In the genomic region with DNA sequence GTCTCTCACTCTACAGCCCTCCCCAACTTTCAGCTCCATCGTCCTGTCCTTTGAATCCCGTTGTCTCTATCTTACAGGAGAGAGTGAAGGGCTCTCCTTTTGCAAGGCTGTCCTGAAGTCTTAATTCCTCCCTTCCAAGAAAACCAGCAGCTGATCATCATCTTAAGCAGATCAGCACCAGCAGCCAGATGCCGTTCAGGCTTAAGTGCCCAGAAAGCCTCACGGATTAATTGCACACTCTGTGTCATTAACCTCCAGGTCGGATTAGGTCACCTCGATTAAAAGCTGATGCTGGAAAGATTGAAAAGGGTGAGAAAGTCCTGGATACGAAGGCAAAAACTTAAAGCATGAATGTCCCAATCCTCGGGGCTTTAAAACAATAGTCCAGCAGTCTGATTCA, we compare ENCODE assay signal across 16 cellular contexts. TPM values are rescaled to one million over a fixed set of nuclear protein-coding genes. Genes with fewer than 3 reads are reported as not detected.
A peak's percentile ranks its signal among the peaks of the same experiment; 100 is the strongest.
DNase-seq lines count a peak whose midpoint lies in the region; ATAC-seq and TF ChIP-seq lines count a peak whose summit lies in the region.
"Had no signal": no experiment of that assay in that cellular context is flagged by ENCODE, and none has a peak within 500 bp of the region (broad histone marks: within the 10 kb centered on the region; RNA-seq: fewer than 3 reads in every experiment).

No MANE protein-coding gene starts in this region.

- no peak overlapping the region for H3K27ac ChIP-seq in esophagus muscularis mucosa (replicated peaks in 1 of 4)
- no peak overlapping the region for H3K27ac ChIP-seq in gastroesophageal sphincter
- H3K27ac ChIP-seq: BLaER1 treated with 17β-estradiol and CSF1 and Interleukin-3, amounts not matched to agents 10 nM and 100 nM had no signal

- TF ChIP-seq EP300 in esophagus muscularis mucosa (IDR thresholded peaks at IDR 0.05) (no peak), gastroesophageal sphincter (IDR thresholded peaks at IDR 0.05) (no peak)

- H3K27ac Mint-ChIP-seq in stimulated activated naive CD8-positive, alpha-beta T cell treated with anti-CD3 and anti-CD28 coated beads, Interleukin-15, Interleukin-2, amounts not matched to agents 100 ng/mL and 50 ng/mL, for 24 hours = peak overlapping the region; percentile 1
- no peak overlapping the region for H3K27ac Mint-ChIP-seq in stimulated activated naive CD8-positive, alpha-beta T cell treated with anti-CD3 and anti-CD28 coated beads, Interleukin-15, amount 100 ng/mL, for 72 hours
- H3K27ac Mint-ChIP-seq: CD4-positive, alpha-beta T cell; HFFc6 had no signal

- no peak for DNase-seq in stimulated activated naive CD8-positive, alpha-beta T cell treated with anti-CD3 and anti-CD28 coated beads, Interleukin-15, amount 100 ng/mL, for 72 hours
- DNase-seq in NCI-H82 treated with DMSO at 0.1 percent for 48 hours (lab: John Stamatoyannopoulos, UW; ENCODE audit: unreplicated experiment) = peak; percentile 89
- DNase-seq in esophagus muscularis mucosa (ENCODE audit: extremely low spot score) = peak; percentile 68
- peak; percentile 64 for DNase-seq in retina
- DNase-seq in activated CD4-positive, alpha-beta T cell treated with anti-CD3 and anti-CD28 coated beads for 1 hour = no peak
- no peak for DNase-seq in NCI-H2081 (lab: John Stamatoyannopoulos, UW)
- DNase-seq: ACHN; CD4-positive, alpha-beta T cell; DND-41; GDM1; HCEC 1CT; HFFc6 had no signal

- H3K4me3 Mint-ChIP-seq in stimulated activated naive CD8-positive, alpha-beta T cell treated with anti-CD3 and anti-CD28 coated beads, Interleukin-15, Interleukin-2, amounts not matched to agents 100 ng/mL and 50 ng/mL, for 24 hours = no peak overlapping the region
- no peak overlapping the region for H3K4me3 Mint-ChIP-seq in stimulated activated naive CD8-positive, alpha-beta T cell treated with anti-CD3 and anti-CD28 coated beads, Interleukin-15, amount 100 ng/mL, for 72 hours
- H3K4me3 Mint-ChIP-seq: CD4-positive, alpha-beta T cell; HFFc6 had no signal

- H3K36me3 ChIP-seq in esophagus muscularis mucosa (no peaks in the 10 kb centered on the region), gastroesophageal sphincter (no peaks in the 10 kb centered on the region)
- H3K36me3 ChIP-seq: BLaER1 treated with 17β-estradiol and CSF1 and Interleukin-3, amounts not matched to agents 10 nM and 100 nM had no signal

- H3K27me3 ChIP-seq in esophagus muscularis mucosa (peaks cover 0 to 3% (median 0%) of the 10 kb centered on the region in 4 donors), gastroesophageal sphincter (no peaks in the 10 kb centered on the region)
- H3K27me3 ChIP-seq: BLaER1 treated with 17β-estradiol and CSF1 and Interleukin-3, amounts not matched to agents 10 nM and 100 nM had no signal

- intact Hi-C loops in esophagus muscularis mucosa (cut with DNase I) = no loop called here

- H3K27me3 Mint-ChIP-seq in stimulated activated naive CD8-positive, alpha-beta T cell treated with anti-CD3 and anti-CD28 coated beads, Interleukin-15, Interleukin-2, amounts not matched to agents 100 ng/mL and 50 ng/mL, for 24 hours = no peaks in the 10 kb centered on the region
- H3K27me3 Mint-ChIP-seq in stimulated activated naive CD8-positive, alpha-beta T cell treated with anti-CD3 and anti-CD28 coated beads, Interleukin-15, amount 100 ng/mL, for 72 hours = no peaks in the 10 kb centered on the region
- H3K27me3 Mint-ChIP-seq: CD4-positive, alpha-beta T cell had no signal

- H3K4me1 Mint-ChIP-seq in stimulated activated naive CD8-positive, alpha-beta T cell treated with anti-CD3 and anti-CD28 coated beads, Interleukin-15, Interleukin-2, amounts not matched to agents 100 ng/mL and 50 ng/mL, for 24 hours (ENCODE audit: low read depth) = no peaks in the 10 kb centered on the region
- no peaks in the 10 kb centered on the region for H3K4me1 Mint-ChIP-seq in stimulated activated naive CD8-positive, alpha-beta T cell treated with anti-CD3 and anti-CD28 coated beads, Interleukin-15, amount 100 ng/mL, for 72 hours

- H3K4me1 ChIP-seq in esophagus muscularis mucosa (no peaks in the 10 kb centered on the region), gastroesophageal sphincter (no peaks in the 10 kb centered on the region)
- H3K4me1 ChIP-seq: BLaER1 treated with 17β-estradiol and CSF1 and Interleukin-3, amounts not matched to agents 10 nM and 100 nM had no signal

- no peak for TF ChIP-seq POLR2A in esophagus muscularis mucosa (IDR thresholded peaks at IDR 0.05; ENCODE audit: low read depth)
- no peak for TF ChIP-seq POLR2A in gastroesophageal sphincter (IDR thresholded peaks at IDR 0.05)

- H3K4me3 ChIP-seq in esophagus muscularis mucosa (no peak overlapping the region), gastroesophageal sphincter (no peak overlapping the region)
- H3K4me3 ChIP-seq: BLaER1 treated with 17β-estradiol and CSF1 and Interleukin-3, amounts not matched to agents 10 nM and 100 nM had no signal

- H3K9me3 ChIP-seq in esophagus muscularis mucosa (peaks cover 0 to 22% (median 9%) of the 10 kb centered on the region in 4 donors), gastroesophageal sphincter (peaks cover 0 to 32% (median 0%) of the 10 kb centered on the region in 3 donors)

- no peak for ATAC-seq in stimulated activated naive CD8-positive, alpha-beta T cell treated with anti-CD3 and anti-CD28 coated beads, Interleukin-15, amount 100 ng/mL, for 72 hours
- ATAC-seq in gastroesophageal sphincter = no peak
- ATAC-seq: HepG2 had no signal

- no peak for TF ChIP-seq CTCF in esophagus muscularis mucosa (IDR thresholded peaks at IDR 0.05)
- no peak for TF ChIP-seq CTCF in gastroesophageal sphincter (IDR thresholded peaks at IDR 0.05)

- H3K9me3 Mint-ChIP-seq in stimulated activated naive CD8-positive, alpha-beta T cell treated with anti-CD3 and anti-CD28 coated beads, Interleukin-15, Interleukin-2, amounts not matched to agents 100 ng/mL and 50 ng/mL, for 24 hours = peaks cover 12% of the 10 kb centered on the region
- peaks cover 15 to 20% of the 10 kb centered on the region in 2 donors for H3K9me3 Mint-ChIP-seq in stimulated activated naive CD8-positive, alpha-beta T cell treated with anti-CD3 and anti-CD28 coated beads, Interleukin-15, amount 100 ng/mL, for 72 hours

- H3K36me3 Mint-ChIP-seq in stimulated activated naive CD8-positive, alpha-beta T cell treated with anti-CD3 and anti-CD28 coated beads, Interleukin-15, Interleukin-2, amounts not matched to agents 100 ng/mL and 50 ng/mL, for 24 hours (ENCODE audit: low read depth) = peaks cover 5% of the 10 kb centered on the region

- 50% methylated on average over 8 of the region's 8 CpGs for WGBS in esophagus muscularis mucosa
- WGBS in gastroesophageal sphincter (ENCODE audit: low coverage in 1 of 2), 2 donors = 21 to 59% methylated on average over 4 to 8 of the region's 8 CpGs

RNA-seq across cellular contexts. Expression of a gene that starts 24.7 kb away (rescaled TPM):
- 1 to 10 TPM; 2.3 to 3.7 (median 2.6) TPM for total RNA-seq in esophagus muscularis mucosa
- total RNA-seq in gastroesophageal sphincter = 1 to 10 TPM; 1.3 to 5.4 (median 1.8) TPM
- total RNA-seq: HepG2, HFFc6 had no signal

Comparison
In these comparisons a context has a peak if more than half of its experiments do, and no peak if none do; other contexts are left out.
1. DNase-seq: peak in NCI-H82 treated with DMSO at 0.1 percent for 48 hours (single experiment), esophagus muscularis mucosa (single experiment) and retina (single experiment); none in stimulated activated naive CD8-positive, alpha-beta T cell treated with anti-CD3 and anti-CD28 coated beads, Interleukin-15, amount 100 ng/mL, for 72 hours (0 of 2), activated CD4-positive, alpha-beta T cell treated with anti-CD3 and anti-CD28 coated beads for 1 hour (single experiment) and NCI-H2081 (0 of 2).